In the genomic region with DNA sequence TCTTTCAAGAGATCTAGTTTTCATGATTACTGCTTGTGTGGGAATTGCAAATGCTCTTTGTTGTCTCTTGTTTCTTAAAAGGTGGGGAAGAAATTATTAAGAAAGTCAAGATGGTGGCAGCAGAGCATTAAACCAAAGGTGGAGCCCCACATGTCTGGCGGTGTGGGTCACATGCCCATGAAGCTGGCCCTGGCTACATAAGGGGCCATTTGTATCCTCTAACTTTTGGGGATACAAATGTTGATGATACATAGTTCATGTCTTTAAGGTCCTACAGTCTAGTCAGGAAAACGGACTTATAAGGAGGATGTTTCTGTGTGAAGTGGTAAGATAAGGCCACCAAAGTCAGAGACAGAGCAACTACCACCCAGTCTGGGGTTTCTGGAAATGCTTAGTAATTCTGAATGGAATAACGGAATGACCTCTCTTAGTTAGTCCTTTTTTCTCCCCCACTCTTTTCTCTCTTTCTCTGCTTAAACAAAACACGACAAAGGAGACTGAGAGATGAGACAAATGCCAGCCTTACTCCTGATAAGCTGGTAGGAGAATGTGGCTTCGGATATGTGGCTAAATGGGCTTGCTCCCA, we compare ENCODE assay signal across 24 cellular contexts. TPM values are rescaled to one million over a fixed set of nuclear protein-coding genes. Genes with fewer than 3 reads are reported as not detected.
"Had no signal": no experiment of that assay in that cellular context is flagged by ENCODE, and none has a peak within 500 bp of the region (broad histone marks: within the 10 kb centered on the region; RNA-seq: fewer than 3 reads in every experiment).

No MANE protein-coding gene starts in this region.

- H3K36me3 Mint-ChIP-seq: IgD-negative memory B cell had no signal

- H3K27me3 Mint-ChIP-seq: IgD-negative memory B cell had no signal

- H3K27ac ChIP-seq: PC-9, Peyer's patch, SJCRH30 had no signal

- ATAC-seq: Right ventricle myocardium inferior, SK-N-SH treated with all-trans-retinoic acid at 6 μM for 48 hours had no signal

- H3K4me3 Mint-ChIP-seq: IgD-negative memory B cell had no signal

- H3K27me3 ChIP-seq: Peyer's patch, SJCRH30 had no signal

- H3K4me1 ChIP-seq: Peyer's patch had no signal

- H3K27ac Mint-ChIP-seq: IgD-negative memory B cell had no signal

- H3K4me3 ChIP-seq: PC-9, Peyer's patch, SJCRH30 had no signal

- H2AFZ ChIP-seq: PC-9 had no signal

- H3K36me3 ChIP-seq: Peyer's patch, SJCRH30 had no signal

- H3K4me2 ChIP-seq: PC-9 had no signal

- DNase-seq: KBM-7; MV-4-11; NCI-H1048; NCI-H1105; NCI-H1436 treated with DMSO at 0.1 percent for 48 hours; NCI-H187; NCI-H2029; NCI-H2081 treated with DMSO at 0.1 percent for 48 hours; NCI-H2171; NCI-H226; NCI-H446; NCI-H510A; NCI-H524 treated with DMSO at 0.1 percent for 48 hours; NCI-H69; NCI-H774; NK-92 treated with Interleukin-12 subunit alpha and Interleukin-12 subunit beta, amount 100 ng/mL, for 24 hours; PC-9; Peyer's patch; SHP77 treated with DMSO at 0.1 percent for 48 hours; SJCRH30 had no signal

- H3K4me1 Mint-ChIP-seq: IgD-negative memory B cell had no signal

RNA-seq across cellular contexts. Expression of a gene that starts 39.9 kb away (rescaled TPM):
- total RNA-seq: OCI-LY7, Peyer's patch, Right ventricle myocardium inferior had no signal
- polyA plus RNA-seq: IgD-negative memory B cell had no signal
